ENCODE assay signal across 8 cellular contexts in genomic region chr19:49746206-49746958, GRCh38. TPM values are rescaled to one million over a fixed set of nuclear protein-coding genes. Genes with fewer than 3 reads are reported as not detected.
DNase-seq lines count a peak whose midpoint lies in the region; TF ChIP-seq lines count a peak whose summit lies in the region.

No MANE protein-coding gene starts in this region.

- no peak overlapping the region for H3K27ac Mint-ChIP-seq in glutamatergic neuron (ENCODE audit: unreplicated experiment)

- H3K9me3 Mint-ChIP-seq in glutamatergic neuron (ENCODE audit: unreplicated experiment) = peaks cover 5% of the 10 kb centered on the region

- H3K4me1 Mint-ChIP-seq in glutamatergic neuron (ENCODE audit: low read depth, unreplicated experiment) = no peaks in the 10 kb centered on the region

- no peaks in the 10 kb centered on the region for H3K36me3 Mint-ChIP-seq in glutamatergic neuron (ENCODE audit: unreplicated experiment)

- peaks cover 10% of the 10 kb centered on the region for H3K27me3 Mint-ChIP-seq in glutamatergic neuron (ENCODE audit: unreplicated experiment)

- DNase-seq in NCI-H82 (lab: John Stamatoyannopoulos, UW) (peak; percentile 35), NCI-H82 treated with DMSO at 0.1 percent for 48 hours (lab: John Stamatoyannopoulos, UW; ENCODE audit: unreplicated experiment) (no peak), glutamatergic neuron (peak; percentile 25), midbrain (lab: John Stamatoyannopoulos, UW) (no peak), DMS153 (lab: John Stamatoyannopoulos, UW) (no peak), NCI-H146 (lab: John Stamatoyannopoulos, UW) (no peak)
- peak; percentile 36 for DNase-seq in activated CD8-positive, alpha-beta memory T cell treated with anti-CD3 and anti-CD28 coated beads, Interleukin-2, amount 50 U/mL, for 4 hours
- DNase-seq in stimulated activated CD4-positive, alpha-beta T cell treated with anti-CD3 and anti-CD28 coated beads, Interleukin-1b, Interleukin-23, amount 100 ng/mL, for 4 hours (ENCODE audit: low read depth in 2 of 2) = peak; percentile 22 to 25

- H3K4me3 Mint-ChIP-seq in glutamatergic neuron (ENCODE audit: unreplicated experiment) = no peak overlapping the region

- TF ChIP-seq CTCF in glutamatergic neuron (IDR thresholded peaks at IDR 0.05; ENCODE audit: partially characterized antibody, unreplicated experiment) = no peak

RNA-seq across cellular contexts. Expression of gene TSKS, which starts 16.7 kb away (rescaled TPM):
- not detected for total RNA-seq in glutamatergic neuron (ENCODE audit: unreplicated experiment)

RNA-seq across cellular contexts. Expression of gene AP2A1, which starts 20.4 kb away (rescaled TPM):
- total RNA-seq in glutamatergic neuron (ENCODE audit: unreplicated experiment) = 175 TPM

RNA-seq across cellular contexts. Expression of gene CPT1C, which starts 55.5 kb away (rescaled TPM):
- 133 TPM for total RNA-seq in glutamatergic neuron (ENCODE audit: unreplicated experiment)

RNA-seq across cellular contexts. Expression of gene ADM5, which starts 57.0 kb away (rescaled TPM):
- 3.2 TPM for total RNA-seq in glutamatergic neuron (ENCODE audit: unreplicated experiment)

Comparison
In these comparisons a context has a peak if more than half of its experiments do, and no peak if none do; other contexts are left out.
1. DNase-seq: peak in NCI-H82 (single experiment), activated CD8-positive, alpha-beta memory T cell treated with anti-CD3 and anti-CD28 coated beads, Interleukin-2, amount 50 U/mL, for 4 hours (single experiment), glutamatergic neuron (single experiment) and stimulated activated CD4-positive, alpha-beta T cell treated with anti-CD3 and anti-CD28 coated beads, Interleukin-1b, Interleukin-23, amount 100 ng/mL, for 4 hours (2 of 2); none in NCI-H82 treated with DMSO at 0.1 percent for 48 hours (single experiment), midbrain (single experiment), DMS153 (single experiment) and NCI-H146 (single experiment).